26 cellular contexts compared by ENCODE assay signal in the genomic region with DNA sequence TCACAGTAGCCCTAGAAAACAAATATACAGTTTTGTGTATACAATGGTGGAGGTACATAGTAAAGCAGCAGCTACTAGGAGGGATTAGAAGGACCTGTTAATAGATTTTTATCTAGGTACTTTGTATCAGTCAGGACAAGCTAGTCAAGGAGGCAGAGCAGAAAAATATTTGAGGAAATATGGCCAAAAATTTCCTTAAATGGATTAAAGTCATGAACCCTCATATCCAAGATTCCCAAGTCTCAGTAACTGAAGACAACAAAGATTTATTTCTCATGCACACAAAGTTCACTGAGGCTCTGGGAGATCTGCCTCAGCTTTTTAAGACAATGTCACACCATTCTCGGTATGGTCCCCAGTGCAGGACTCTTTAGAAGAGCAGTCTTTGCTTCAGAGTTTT. TPM values are rescaled to one million over a fixed set of nuclear protein-coding genes. Genes with fewer than 3 reads are reported as not detected.
"Had no signal": no experiment of that assay in that cellular context is flagged by ENCODE, and none has a peak within 500 bp of the region (broad histone marks: within the 10 kb centered on the region; RNA-seq: fewer than 3 reads in every experiment).

No MANE protein-coding gene starts in this region.

- H3K27me3 ChIP-seq: colonic mucosa, dorsolateral prefrontal cortex, esophagus muscularis mucosa, esophagus squamous epithelium, foreskin keratinocyte, gastrocnemius medialis, gastroesophageal sphincter, heart left ventricle, heart right ventricle had no signal

- H3K4me1 ChIP-seq: colonic mucosa, esophagus muscularis mucosa, foreskin keratinocyte, gastrocnemius medialis, gastroesophageal sphincter had no signal

- ATAC-seq: effector memory CD8-positive, alpha-beta T cell; esophagus mucosa; foreskin keratinocyte; gastrocnemius medialis; gastroesophageal sphincter; heart left ventricle; heart right ventricle had no signal

- H3K4me3 ChIP-seq: colonic mucosa, coronary artery, dorsolateral prefrontal cortex, esophagus muscularis mucosa, esophagus squamous epithelium, gastrocnemius medialis, gastroesophageal sphincter, heart left ventricle, heart right ventricle had no signal

- H3K9me3 ChIP-seq: colonic mucosa, esophagus muscularis mucosa, esophagus squamous epithelium, gastrocnemius medialis, gastroesophageal sphincter had no signal

- H3K27ac ChIP-seq: colonic mucosa, dorsolateral prefrontal cortex, epithelial cell of prostate, esophagus muscularis mucosa, esophagus squamous epithelium, foreskin keratinocyte, gastrocnemius medialis, gastroesophageal sphincter, heart left ventricle had no signal

- DNase-seq: colonic mucosa; cortex of kidney; dermis blood vessel endothelial cell; dorsolateral prefrontal cortex; effector CD4-positive, alpha-beta T cell; effector CD8-positive, alpha-beta T cell; effector memory CD4-positive, alpha-beta T cell; effector memory CD8-positive, alpha-beta T cell; endodermal cell; erythroblast; esophagus squamous epithelium; foreskin fibroblast; foreskin melanocyte; gastrocnemius medialis; glutamatergic neuron; head of caudate nucleus; heart left ventricle; heart right ventricle had no signal

- H3K36me3 ChIP-seq: colonic mucosa, esophagus muscularis mucosa, esophagus squamous epithelium, gastrocnemius medialis, gastroesophageal sphincter, heart left ventricle, heart right ventricle had no signal

RNA-seq across cellular contexts. Expression of a gene that starts 28.1 kb away (rescaled TPM):
- polyA plus RNA-seq: endothelial cell of umbilical vein, fibroblast of lung, foreskin keratinocyte, heart left ventricle, heart right ventricle had no signal
